In the genomic region with DNA sequence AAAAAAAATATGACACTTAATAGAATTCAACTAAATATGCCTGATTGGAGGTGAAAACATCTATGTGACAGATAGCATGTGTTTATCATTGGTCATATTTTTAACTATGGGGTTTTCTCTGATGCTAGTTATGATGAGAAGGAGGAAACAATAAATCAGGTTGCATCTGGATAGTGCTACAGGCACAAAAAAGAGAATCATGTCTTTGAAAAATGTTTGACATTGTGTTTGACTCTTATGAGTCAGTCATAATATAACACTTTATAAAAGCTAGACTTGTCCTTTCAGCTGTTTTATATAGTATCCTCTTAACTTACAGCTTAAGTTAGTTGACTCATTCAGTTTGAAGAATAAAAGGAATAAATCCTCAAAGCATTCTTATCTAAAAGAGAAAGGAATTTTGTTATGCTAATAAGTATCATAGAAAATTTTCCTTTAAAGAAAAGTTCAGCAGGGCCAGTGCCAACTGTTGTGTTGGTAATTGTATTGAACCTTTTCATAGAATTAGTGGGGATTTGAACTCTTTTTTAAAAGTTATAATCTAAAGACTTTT, we compare ENCODE assay signal across 28 cellular contexts.
"Had no signal": no experiment of that assay in that cellular context is flagged by ENCODE, and none has a peak within 500 bp of the region (broad histone marks: within the 10 kb centered on the region; RNA-seq: fewer than 3 reads in every experiment).

No MANE protein-coding gene starts in this region.

- FAIRE-seq: bronchial epithelial cell, frontal cortex, pancreas, TTC549 had no signal

- DNase-seq: activated CD4-positive, alpha-beta memory T cell treated with anti-CD3 and anti-CD28 coated beads for 36 hours; activated CD4-positive, alpha-beta T cell treated with anti-CD3 and anti-CD28 coated beads for 48 hours; activated CD8-positive, alpha-beta memory T cell treated with anti-CD3 and anti-CD28 coated beads, Interleukin-2, amount 50 U/mL, for 4 hours; activated T-cell treated with anti-CD3 and anti-CD28 coated beads, Interleukin-2, amount 50 U/mL, for 48 hours; anterior cingulate cortex; endodermal cell; glutamatergic neuron; islet precursor cell; left ventricle myocardium superior; naive thymus-derived CD8-positive, alpha-beta T cell; nucleus accumbens; pancreas; retina; sigmoid colon; stimulated activated CD4-positive, alpha-beta T cell treated with anti-CD3 and anti-CD28 coated beads, Interleukin-2, amount 100 ng/mL, for 24 hours; stimulated activated naive B cell treated with anti-CD40 and anti-IgM and Interleukin-4, amounts not matched to agents 10 μg/mL and 1 μg/mL and 100 μg/mL, for 72 hours; stomach; T-helper 9 cell; thyroid gland; upper lobe of left lung had no signal

- H3K36me3 ChIP-seq: prostate gland, thyroid gland had no signal

- H3K27ac ChIP-seq: esophagus muscularis mucosa, pancreas, prostate gland, sigmoid colon, stomach, upper lobe of left lung, vagina, VCaP had no signal

- H3K4me3 ChIP-seq: esophagus muscularis mucosa, pancreas, prostate gland, sigmoid colon, smooth muscle cell, stomach, thyroid gland, upper lobe of left lung, vagina had no signal

- ATAC-seq: left ventricle myocardium superior; naive thymus-derived CD8-positive, alpha-beta T cell; pancreas; stimulated activated naive B cell treated with anti-CD40 and anti-IgM and Interleukin-4, amounts not matched to agents 10 μg/mL and 1 μg/mL and 100 μg/mL, for 72 hours had no signal

- H3K9me3 ChIP-seq: esophagus muscularis mucosa, pancreas, prostate gland, sigmoid colon, stomach, thyroid gland, upper lobe of left lung, vagina had no signal
